Comparison of ENCODE assay signal across 19 cellular contexts in genomic region chr10:83012866-83013265, GRCh38.
A peak's percentile ranks its signal among the peaks of the same experiment; 100 is the strongest.
DNase-seq lines count a peak whose midpoint lies in the region; ATAC-seq, FAIRE-seq and TF ChIP-seq lines count a peak whose summit lies in the region.
"Had no signal": no experiment of that assay in that cellular context is flagged by ENCODE, and none has a peak within 500 bp of the region (broad histone marks: within the 10 kb centered on the region; RNA-seq: fewer than 3 reads in every experiment).

No MANE protein-coding gene starts in this region.

- H3K4me1 ChIP-seq in NT2/D1 (ENCODE audit: insufficient read depth, insufficient read length) (no peaks in the 10 kb centered on the region), H1 (replicated peaks in 1 of 4; ENCODE audit: control insufficient read depth in 3 of 4, insufficient read depth in 4 of 4, low read length in 3 of 4) (peaks cover 0 to 3% (median 1%) of the 10 kb centered on the region in 4 experiments; a peak in 2 of 7 replicates), neuronal stem cell (ENCODE audit: control insufficient read depth in 2 of 2, insufficient read depth in 1 of 2, low read depth in 1 of 2, low read length in 2 of 2) (peaks cover 0 to 9% of the 10 kb centered on the region in 2 donors), ascending aorta (no peaks in the 10 kb centered on the region)
- H3K4me1 ChIP-seq: BLaER1 treated with 17β-estradiol and CSF1 and Interleukin-3, amounts not matched to agents 10 nM and 100 nM; upper lobe of right lung had no signal

- no peak overlapping the region for H2BK5ac ChIP-seq in H1 (ENCODE audit: low read depth, low read length)
- no peak overlapping the region for H2BK5ac ChIP-seq in neuronal stem cell (ENCODE audit: low read length)

- no peak for TF ChIP-seq POLR2A in H1 (IDR thresholded peaks at IDR 0.05; ENCODE audit: control extremely low read depth in 1 of 2, low read depth in 2 of 2, low read length in 2 of 2)

- H2BK15ac ChIP-seq in H1 (ENCODE audit: low read length) (no peak overlapping the region), neuronal stem cell (ENCODE audit: low read length) (no peak overlapping the region)

- no peaks in the 10 kb centered on the region for H4K20me1 ChIP-seq in H1 (replicated peaks in 1 of 2; ENCODE audit: control insufficient read depth in 1 of 2, insufficient read depth in 2 of 2, low read length in 2 of 2)
- H4K20me1 ChIP-seq: BLaER1 treated with 17β-estradiol and CSF1 and Interleukin-3, amounts not matched to agents 10 nM and 100 nM had no signal

- no peak for TF ChIP-seq CTCF in H1 (IDR thresholded peaks at IDR 0.05; ENCODE audit: control extremely low read depth in 1 of 3, insufficient read depth in 1 of 3, low read depth in 1 of 3, low read length in 3 of 3)
- TF ChIP-seq CTCF in ascending aorta (IDR thresholded peaks at IDR 0.05): no peak

- no peak overlapping the region for H3K56ac ChIP-seq in H1 (replicated peaks; ENCODE audit: insufficient read length, low read depth, low read length)

- 0 out of 2 replicates have a peak overlapping the region, but pooled peaks have one; percentile 35 for H2BK12ac ChIP-seq in H1 (ENCODE audit: low read depth, low read length)
- no peak overlapping the region for H2BK12ac ChIP-seq in neuronal stem cell (ENCODE audit: low read length)

- no peak for FAIRE-seq in H1 (lab: Jason Lieb, UNC)
- FAIRE-seq: GM12878 had no signal

- H4K5ac ChIP-seq in H1 (ENCODE audit: insufficient read length, low read depth, low read length): no peak overlapping the region

- H2BK120ac ChIP-seq in H1 (replicated peaks; ENCODE audit: low read depth, low read length): no peak overlapping the region
- no peak overlapping the region for H2BK120ac ChIP-seq in neuronal stem cell (ENCODE audit: low read depth, low read length)

- H2AK5ac ChIP-seq in H1 (ENCODE audit: low read depth, low read length) (no peak overlapping the region), neuronal stem cell (ENCODE audit: low read depth, low read length) (no peak overlapping the region)

- no peak overlapping the region for H4K8ac ChIP-seq in H1 (ENCODE audit: extremely low read depth, insufficient read depth, low read length)
- no peak overlapping the region for H4K8ac ChIP-seq in neuronal stem cell (ENCODE audit: low read depth, low read length)

- DNase-seq in EL (peak; percentile 40), NT2/D1 (ENCODE audit: low read depth, low spot score) (peak; percentile 8), H1 (ENCODE audit: low read depth in 1 of 2, low spot score in 2 of 2) (no peak), neuronal stem cell (ENCODE audit: low spot score) (no peak), NCI-H2107 treated with DMSO at 0.1 percent for 48 hours (lab: John Stamatoyannopoulos, UW; ENCODE audit: unreplicated experiment) (no peak), NCI-H1417 (lab: John Stamatoyannopoulos, UW) (no peak), ascending aorta (ENCODE audit: low spot score in 2 of 2) (no peak)
- DNase-seq: activated effector memory CD4-positive, alpha-beta T cell treated with Interleukin-2 at 50 U/mL for 16 hours; DND-41; Karpas-422; NCI-H2081; NCI-H526; stimulated activated naive CD4-positive, alpha-beta T cell; T-cell; upper lobe of right lung had no signal

- 80% methylated on average over 3 of the region's 3 CpGs; no CpG with 5 or more reads in 1 of the 2 experiments for WGBS in H1 (ENCODE audit: extremely low coverage in 1 of 2, insufficient coverage in 1 of 2, insufficient read length in 1 of 2, insufficient replicate concordance in 2 of 2, low coverage in 1 of 2, low lambda C conversion rate in 2 of 2, missing lambda C conversion rate in 1 of 2), 2 experiments
- no CpG with 5 or more reads among the region's 3 CpGs for WGBS in neuronal stem cell (ENCODE audit: extremely low coverage in 2 of 2, insufficient read length in 2 of 2, insufficient replicate concordance in 1 of 2), 2 donors

- CTCF ChIA-PET in H1 (lab: Charles Lee; ENCODE audit: partially characterized antibody): no interaction called here

- POLR2A ChIA-PET in H1 (lab: Charles Lee; ENCODE audit: partially characterized antibody): no interaction called here

- H4K91ac ChIP-seq in H1 (replicated peaks; ENCODE audit: insufficient read length, low read length) (no peak overlapping the region), neuronal stem cell (ENCODE audit: low read depth, low read length, poor library complexity) (no peak overlapping the region)

- H3K23ac ChIP-seq in H1 (ENCODE audit: insufficient read length) (no peak overlapping the region), neuronal stem cell (ENCODE audit: low read depth, low read length, poor library complexity) (no peak overlapping the region)

- H2AFZ ChIP-seq in H1 (ENCODE audit: low read length) (0 out of 2 replicates have a peak overlapping the region, but pooled peaks have one; percentile 28), neuronal stem cell (ENCODE audit: low read length) (peak overlapping the region; percentile 76)

- TF ChIP-seq EP300 in H1 (IDR thresholded peaks at IDR 0.05; ENCODE audit: borderline replicate concordance in 1 of 2, low read depth in 2 of 2, low read length in 2 of 2): no peak

- no peak overlapping the region for H2BK20ac ChIP-seq in H1 (ENCODE audit: low read length)

- H3K4me3 ChIP-seq in NT2/D1 (ENCODE audit: insufficient read length, low read depth) (no peak overlapping the region), H1 (ENCODE audit: extremely low read depth in 1 of 4, insufficient read depth in 2 of 4, low read depth in 3 of 4, low read length in 4 of 4) (no peak overlapping the region), neuronal stem cell (ENCODE audit: low read length in 2 of 2) (no peak overlapping the region), ascending aorta (no peak overlapping the region)
- H3K4me3 ChIP-seq: BLaER1 treated with 17β-estradiol and CSF1 and Interleukin-3, amounts not matched to agents 10 nM and 100 nM; GM12878; skin epidermis; upper lobe of right lung had no signal

- no peaks in the 10 kb centered on the region for H3K79me2 ChIP-seq in H1 (ENCODE audit: control insufficient read depth in 1 of 2, insufficient read depth in 2 of 2, low read length in 2 of 2)

- H3K4ac ChIP-seq in H1 (replicated peaks; ENCODE audit: insufficient read length, low read depth, low read length) (no peak overlapping the region), neuronal stem cell (ENCODE audit: low read length) (no peak overlapping the region)

- H3K27ac ChIP-seq in H1 (ENCODE audit: low read depth, low read length) (no peak overlapping the region), neuronal stem cell (replicated peaks; ENCODE audit: low read length) (no peak overlapping the region), ascending aorta (no peak overlapping the region)
- H3K27ac ChIP-seq: BLaER1 treated with 17β-estradiol and CSF1 and Interleukin-3, amounts not matched to agents 10 nM and 100 nM; skin epidermis; upper lobe of right lung had no signal

- H3K4me2 ChIP-seq in H1 (ENCODE audit: insufficient read depth in 1 of 2, low read depth in 2 of 2, low read length in 2 of 2) (no peak overlapping the region), neuronal stem cell (ENCODE audit: insufficient read depth, low read length, poor library complexity, severe bottlenecking) (no peak overlapping the region)
- H3K4me2 ChIP-seq: BLaER1 treated with 17β-estradiol and CSF1 and Interleukin-3, amounts not matched to agents 10 nM and 100 nM had no signal

- H3K27me3 ChIP-seq in NT2/D1 (ENCODE audit: insufficient read depth, insufficient read length): no peaks in the 10 kb centered on the region
- no peaks in the 10 kb centered on the region for H3K27me3 ChIP-seq in H1 (replicated peaks in 1 of 4; ENCODE audit: control insufficient read depth in 3 of 4, extremely low read depth in 1 of 4, insufficient read depth in 3 of 4, low read length in 3 of 4)
- H3K27me3 ChIP-seq in neuronal stem cell (ENCODE audit: control insufficient read depth in 3 of 3, insufficient read depth in 3 of 3, low read depth in 1 of 3, low read length in 3 of 3): no peaks in the 10 kb centered on the region
- no peaks in the 10 kb centered on the region for H3K27me3 ChIP-seq in ascending aorta
- H3K27me3 ChIP-seq: BLaER1 treated with 17β-estradiol and CSF1 and Interleukin-3, amounts not matched to agents 10 nM and 100 nM; upper lobe of right lung had no signal

- no peaks in the 10 kb centered on the region for H3K9me3 ChIP-seq in NT2/D1 (ENCODE audit: insufficient read depth, low read length)
- H3K9me3 ChIP-seq in H1 (ENCODE audit: insufficient read depth in 2 of 2, low read depth in 1 of 2, low read length in 1 of 2): no peaks in the 10 kb centered on the region
- H3K9me3 ChIP-seq in neuronal stem cell (replicated peaks in 1 of 2; ENCODE audit: control insufficient read depth in 2 of 2, insufficient read depth in 1 of 2, low read depth in 1 of 2, low read length in 2 of 2): no peaks in the 10 kb centered on the region
- no peaks in the 10 kb centered on the region for H3K9me3 ChIP-seq in ascending aorta
- H3K9me3 ChIP-seq: BLaER1 treated with 17β-estradiol and CSF1 and Interleukin-3, amounts not matched to agents 10 nM and 100 nM; upper lobe of right lung had no signal

- H3K36me3 ChIP-seq in NT2/D1 (ENCODE audit: insufficient read depth, insufficient read length, low read length) (no peaks in the 10 kb centered on the region), H1 (ENCODE audit: control insufficient read depth in 2 of 4, insufficient read depth in 4 of 4, low read length in 3 of 4) (no peaks in the 10 kb centered on the region), neuronal stem cell (replicated peaks in 1 of 2; ENCODE audit: control insufficient read depth in 2 of 2, insufficient read depth in 2 of 2, low read length in 2 of 2) (no peaks in the 10 kb centered on the region), ascending aorta (no peaks in the 10 kb centered on the region)
- H3K36me3 ChIP-seq: BLaER1 treated with 17β-estradiol and CSF1 and Interleukin-3, amounts not matched to agents 10 nM and 100 nM; upper lobe of right lung had no signal

- H3K79me1 ChIP-seq in H1 (ENCODE audit: low read depth, low read length): no peaks in the 10 kb centered on the region
- H3K79me1 ChIP-seq in neuronal stem cell (ENCODE audit: low read depth, low read length): no peaks in the 10 kb centered on the region

- no peak overlapping the region for H3K18ac ChIP-seq in H1 (ENCODE audit: extremely low read depth, low read length)
- H3K18ac ChIP-seq in neuronal stem cell (ENCODE audit: low read length): no peak overlapping the region

- H3K14ac ChIP-seq in H1 (ENCODE audit: insufficient read length) (no peak overlapping the region), neuronal stem cell (ENCODE audit: low read length) (no peak overlapping the region)

- H3K23me2 ChIP-seq in H1 (ENCODE audit: low read depth, low read length): no peaks in the 10 kb centered on the region

- ATAC-seq in GM18867 (IDR thresholded peaks at IDR 0.05; ENCODE audit: unreplicated experiment): no peak
- ATAC-seq: GM12878, T-cell, upper lobe of right lung had no signal

- TF ChIP-seq RAD21 in H1 (IDR thresholded peaks at IDR 0.05 in 1 of 2, conservative IDR thresholded peaks at IDR 0.05 in 1 of 2; ENCODE audit: low read depth in 2 of 2, low read length in 2 of 2): no peak

- intact Hi-C loops in ascending aorta (cut with DNase I): no loop called here

- H3K9ac ChIP-seq in NT2/D1 (ENCODE audit: insufficient read length, low read depth) (no peak overlapping the region), H1 (replicated peaks in 1 of 4; ENCODE audit: extremely low read depth in 1 of 4, low read depth in 3 of 4, low read length in 3 of 4) (no peak overlapping the region), neuronal stem cell (ENCODE audit: low read depth, low read length, poor library complexity) (no peak overlapping the region)
- H3K9ac ChIP-seq: BLaER1 treated with 17β-estradiol and CSF1 and Interleukin-3, amounts not matched to agents 10 nM and 100 nM had no signal

Comparison
In these comparisons a context has a peak if more than half of its experiments do, and no peak if none do; other contexts are left out.
1. DNase-seq: peak in EL (single experiment) and NT2/D1 (single experiment); none in H1 (0 of 2), neuronal stem cell (single experiment), NCI-H2107 treated with DMSO at 0.1 percent for 48 hours (single experiment), NCI-H1417 (0 of 3) and ascending aorta (0 of 2).